ENCODE assay signal across 30 cellular contexts in the genomic region with DNA sequence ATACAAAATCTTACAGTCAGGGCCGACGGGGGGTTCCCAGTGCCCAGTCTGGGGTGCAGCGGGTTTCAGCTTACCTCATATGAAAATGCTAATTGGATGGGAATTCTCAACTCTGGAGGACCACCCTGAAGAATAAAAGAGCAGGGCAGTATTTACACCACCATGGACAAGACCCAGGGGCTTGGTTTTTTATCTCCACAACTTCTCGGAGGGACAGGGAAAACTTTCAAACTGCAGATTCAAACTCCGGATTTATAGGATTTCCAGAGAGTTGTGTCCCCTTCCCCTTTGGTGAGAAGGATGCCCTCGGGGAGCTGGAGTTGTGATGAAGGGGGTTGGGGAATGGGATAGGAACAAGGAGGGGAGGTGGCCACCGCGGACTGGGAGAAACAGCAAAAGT. TPM values are rescaled to one million over a fixed set of nuclear protein-coding genes. Genes with fewer than 3 reads are reported as not detected.
"Had no signal": no experiment of that assay in that cellular context is flagged by ENCODE, and none has a peak within 500 bp of the region (broad histone marks: within the 10 kb centered on the region; RNA-seq: fewer than 3 reads in every experiment).

No MANE protein-coding gene starts in this region.

- H3K36me3 Mint-ChIP-seq: activated naive CD8-positive, alpha-beta T cell treated with anti-CD3 and anti-CD28 coated beads for 36 hours had no signal

- H3K4me1 ChIP-seq: adrenal gland, upper lobe of left lung, vagina had no signal

- H3K79me2 ChIP-seq: hepatocyte had no signal

- H3K36me3 ChIP-seq: adrenal gland, gastroesophageal sphincter, upper lobe of left lung, vagina had no signal

- H3K27ac ChIP-seq: adrenal gland, dorsolateral prefrontal cortex, gastroesophageal sphincter, hepatocyte, skin epidermis, upper lobe of left lung, vagina, VCaP had no signal

- H2AFZ ChIP-seq: hepatocyte had no signal

- H3K9me3 ChIP-seq: adrenal gland, gastroesophageal sphincter, upper lobe of left lung, vagina had no signal

- H3K4me3 ChIP-seq: adrenal gland, dorsolateral prefrontal cortex, gastroesophageal sphincter, hepatocyte, skin epidermis, upper lobe of left lung, vagina had no signal

- H3K9me3 Mint-ChIP-seq: activated naive CD4-positive, alpha-beta T cell treated with anti-CD3 and anti-CD28 coated beads for 36 hours; central memory CD8-positive, alpha-beta T cell; effector memory CD8-positive, alpha-beta T cell; T-helper 1 cell treated with Interleukin-12 subunit alpha and Interleukin-12 subunit beta and Interleukin-4 antibody, amounts not matched to agents 30 μg/mL and 1 μg/mL, for 36 hours had no signal

- DNase-seq: activated CD4-positive, alpha-beta T cell treated with anti-CD3 and anti-CD28 coated beads for 48 hours; activated CD4-positive, alpha-beta T cell treated with anti-CD3 and anti-CD28 coated beads, Interleukin-2, amount 50 U/mL, for 48 hours; activated CD8-positive, alpha-beta memory T cell treated with anti-CD3 and anti-CD28 coated beads for 24 hours; activated effector memory CD4-positive, alpha-beta T cell treated with anti-CD3 and anti-CD28 coated beads, Interleukin-2, amount 50 U/mL, for 16 hours; activated naive CD8-positive, alpha-beta T cell treated with anti-CD3 and anti-CD28 coated beads for 36 hours; adrenal gland; dorsolateral prefrontal cortex; effector memory CD8-positive, alpha-beta T cell; islet precursor cell; left cardiac atrium; left ventricle myocardium superior; naive B cell; occipital lobe; posterior cingulate gyrus; stimulated activated CD4-positive, alpha-beta T cell treated with anti-CD3 and anti-CD28 coated beads, Interleukin-12 subunit alpha, Interleukin-12 subunit beta, amount 100 ng/mL, for 4 hours; stimulated activated CD4-positive, alpha-beta T cell treated with anti-CD3 and anti-CD28 coated beads, Interleukin-4, amount 100 ng/mL, for 1 hour; stimulated activated naive CD8-positive, alpha-beta T cell treated with anti-CD3 and anti-CD28 coated beads, Interleukin-15, Interleukin-2, amounts not matched to agents 100 U/mL and 50 U/mL, for 24 hours; SW 1271; T-helper 9 cell; upper lobe of left lung had no signal

- H3K4me2 ChIP-seq: hepatocyte had no signal

- ATAC-seq: effector memory CD8-positive, alpha-beta T cell; gastroesophageal sphincter; left cardiac atrium; left ventricle myocardium superior; stimulated activated naive CD8-positive, alpha-beta T cell treated with anti-CD3 and anti-CD28 coated beads, Interleukin-15, Interleukin-2, amounts not matched to agents 100 U/mL and 50 U/mL, for 24 hours had no signal

- H3K4me1 Mint-ChIP-seq: central memory CD8-positive, alpha-beta T cell; naive B cell had no signal

- H3K27me3 ChIP-seq: vagina had no signal

- H3K4me3 Mint-ChIP-seq: activated naive CD4-positive, alpha-beta T cell treated with anti-CD3 and anti-CD28 coated beads for 36 hours; activated naive CD8-positive, alpha-beta T cell treated with anti-CD3 and anti-CD28 coated beads for 36 hours; central memory CD8-positive, alpha-beta T cell; effector memory CD8-positive, alpha-beta T cell; naive B cell; neural crest cell; T-helper 1 cell treated with Interleukin-12 subunit alpha and Interleukin-12 subunit beta and Interleukin-4 antibody, amounts not matched to agents 30 μg/mL and 1 μg/mL, for 36 hours had no signal

- H3K27ac Mint-ChIP-seq: activated naive CD4-positive, alpha-beta T cell treated with anti-CD3 and anti-CD28 coated beads for 36 hours; activated naive CD8-positive, alpha-beta T cell treated with anti-CD3 and anti-CD28 coated beads for 36 hours; effector memory CD8-positive, alpha-beta T cell; T-helper 1 cell treated with Interleukin-12 subunit alpha and Interleukin-12 subunit beta and Interleukin-4 antibody, amounts not matched to agents 30 μg/mL and 1 μg/mL, for 36 hours had no signal

RNA-seq across cellular contexts. Expression of a gene that starts 15.6 kb away (rescaled TPM):
- total RNA-seq: activated naive CD4-positive, alpha-beta T cell treated with anti-CD3 and anti-CD28 coated beads for 36 hours; activated naive CD8-positive, alpha-beta T cell treated with anti-CD3 and anti-CD28 coated beads for 36 hours had no signal

RNA-seq across cellular contexts. Expression of a gene that starts 27.3 kb away (rescaled TPM):
- total RNA-seq: activated naive CD4-positive, alpha-beta T cell treated with anti-CD3 and anti-CD28 coated beads for 36 hours; activated naive CD8-positive, alpha-beta T cell treated with anti-CD3 and anti-CD28 coated beads for 36 hours; fibroblast of villous mesenchyme; hepatocyte; neural crest cell had no signal
